Comparison of ENCODE assay signal across 12 cellular contexts in genomic region chr3:33057320-33058298, GRCh38. TPM values are rescaled to one million over a fixed set of nuclear protein-coding genes. Genes with fewer than 3 reads are reported as not detected.
DNase-seq lines count a peak whose midpoint lies in the region; ATAC-seq and TF ChIP-seq lines count a peak whose summit lies in the region.
"Had no signal": no experiment of that assay in that cellular context is flagged by ENCODE, and none has a peak within 500 bp of the region (broad histone marks: within the 10 kb centered on the region; RNA-seq: fewer than 3 reads in every experiment).

No MANE protein-coding gene starts in this region.

- TF ChIP-seq CTCF in natural killer cell (IDR thresholded peaks at IDR 0.05) = no peak
- TF ChIP-seq CTCF in mesothelial cell of epicardium (IDR thresholded peaks at IDR 0.05; ENCODE audit: unreplicated experiment) = no peak

- no peak for ATAC-seq in natural killer cell treated with Interleukin-12 subunit alpha and Interleukin-12 subunit beta and Interleukin-15 and Interleukin-18, amount 100 ng/mL, for 72 hours
- ATAC-seq in natural killer cell (no peak), HG02973 (IDR thresholded peaks at IDR 0.05; ENCODE audit: unreplicated experiment) (peak; percentile 45)
- ATAC-seq: mucosa of descending colon had no signal

- H3K27ac Mint-ChIP-seq in natural killer cell treated with Interleukin-12 subunit alpha and Interleukin-12 subunit beta and Interleukin-15 and Interleukin-18, amount 100 ng/mL, for 72 hours = peak overlapping the region; percentile 24 to 28
- H3K27ac Mint-ChIP-seq in natural killer cell = no peak overlapping the region
- H3K27ac Mint-ChIP-seq in activated T-helper 2 cell treated with anti-CD3 and anti-CD28 coated beads, Interferon-gamma antibody, Interleukin-2, Interleukin-4, amounts not matched to agents 10 μg/mL and 5 μg/mL and 100 μg/mL, durations not matched to agents 14 hours and 24 hours and 36 hours = peak overlapping the region; percentile 42
- H3K27ac Mint-ChIP-seq in mesothelial cell of epicardium = no peak overlapping the region
- H3K27ac Mint-ChIP-seq: activated T-cell treated with anti-CD3 and anti-CD28 coated beads, Interleukin-2, amount 50 U/mL, for 24 hours had no signal

- peak overlapping the region; percentile 8 for H3K4me3 Mint-ChIP-seq in natural killer cell treated with Interleukin-12 subunit alpha and Interleukin-12 subunit beta and Interleukin-15 and Interleukin-18, amount 100 ng/mL, for 72 hours
- H3K4me3 Mint-ChIP-seq in natural killer cell (no peak overlapping the region), mesothelial cell of epicardium (no peak overlapping the region)
- no peak overlapping the region for H3K4me3 Mint-ChIP-seq in activated T-helper 2 cell treated with anti-CD3 and anti-CD28 coated beads, Interferon-gamma antibody, Interleukin-2, Interleukin-4, amounts not matched to agents 10 μg/mL and 5 μg/mL and 100 μg/mL, durations not matched to agents 14 hours and 24 hours and 36 hours (ENCODE audit: low read depth)
- H3K4me3 Mint-ChIP-seq: activated T-cell treated with anti-CD3 and anti-CD28 coated beads, Interleukin-2, amount 50 U/mL, for 24 hours had no signal

- H3K27me3 Mint-ChIP-seq in natural killer cell treated with Interleukin-12 subunit alpha and Interleukin-12 subunit beta and Interleukin-15 and Interleukin-18, amount 100 ng/mL, for 72 hours = no peaks in the 10 kb centered on the region
- H3K27me3 Mint-ChIP-seq in natural killer cell (ENCODE audit: low read depth in 2 of 2) (no peaks in the 10 kb centered on the region), mesothelial cell of epicardium (ENCODE audit: low read depth) (no peaks in the 10 kb centered on the region)
- H3K27me3 Mint-ChIP-seq in activated T-helper 2 cell treated with anti-CD3 and anti-CD28 coated beads, Interferon-gamma antibody, Interleukin-2, Interleukin-4, amounts not matched to agents 10 μg/mL and 5 μg/mL and 100 μg/mL, durations not matched to agents 14 hours and 24 hours and 36 hours (ENCODE audit: low read depth) = no peaks in the 10 kb centered on the region
- H3K27me3 Mint-ChIP-seq: activated T-cell treated with anti-CD3 and anti-CD28 coated beads, Interleukin-2, amount 50 U/mL, for 24 hours had no signal

- intact Hi-C loops in natural killer cell (cut with micrococcal nuclease) = no loop called here
- intact Hi-C loops in activated T-helper 2 cell treated with anti-CD3 and anti-CD28 coated beads, Interferon-gamma antibody, Interleukin-2, Interleukin-4, amounts not matched to agents 10 μg/mL and 5 μg/mL and 100 μg/mL, durations not matched to agents 14 hours and 24 hours and 36 hours (cut with micrococcal nuclease) = no loop called here

- peaks cover 20% of the 10 kb centered on the region for H3K36me3 Mint-ChIP-seq in natural killer cell treated with Interleukin-12 subunit alpha and Interleukin-12 subunit beta and Interleukin-15 and Interleukin-18, amount 100 ng/mL, for 72 hours
- H3K36me3 Mint-ChIP-seq in natural killer cell = no peaks in the 10 kb centered on the region
- peaks cover 83% of the 10 kb centered on the region for H3K36me3 Mint-ChIP-seq in activated T-helper 2 cell treated with anti-CD3 and anti-CD28 coated beads, Interferon-gamma antibody, Interleukin-2, Interleukin-4, amounts not matched to agents 10 μg/mL and 5 μg/mL and 100 μg/mL, durations not matched to agents 14 hours and 24 hours and 36 hours (ENCODE audit: low read depth)
- H3K36me3 Mint-ChIP-seq in mesothelial cell of epicardium = peaks cover 49% of the 10 kb centered on the region

- no peaks in the 10 kb centered on the region for H3K9me3 Mint-ChIP-seq in natural killer cell treated with Interleukin-12 subunit alpha and Interleukin-12 subunit beta and Interleukin-15 and Interleukin-18, amount 100 ng/mL, for 72 hours
- H3K9me3 Mint-ChIP-seq in natural killer cell (no peaks in the 10 kb centered on the region), mesothelial cell of epicardium (no peaks in the 10 kb centered on the region)
- peaks cover 4% of the 10 kb centered on the region for H3K9me3 Mint-ChIP-seq in activated T-helper 2 cell treated with anti-CD3 and anti-CD28 coated beads, Interferon-gamma antibody, Interleukin-2, Interleukin-4, amounts not matched to agents 10 μg/mL and 5 μg/mL and 100 μg/mL, durations not matched to agents 14 hours and 24 hours and 36 hours

- H3K4me1 Mint-ChIP-seq in natural killer cell treated with Interleukin-12 subunit alpha and Interleukin-12 subunit beta and Interleukin-15 and Interleukin-18, amount 100 ng/mL, for 72 hours (ENCODE audit: low read depth in 2 of 2) = peaks cover 25 to 45% of the 10 kb centered on the region in 2 donors
- H3K4me1 Mint-ChIP-seq in natural killer cell = peaks cover 19 to 28% of the 10 kb centered on the region in 2 donors
- H3K4me1 Mint-ChIP-seq in activated T-helper 2 cell treated with anti-CD3 and anti-CD28 coated beads, Interferon-gamma antibody, Interleukin-2, Interleukin-4, amounts not matched to agents 10 μg/mL and 5 μg/mL and 100 μg/mL, durations not matched to agents 14 hours and 24 hours and 36 hours (ENCODE audit: low read depth) = peaks cover 73% of the 10 kb centered on the region
- peaks cover 6% of the 10 kb centered on the region for H3K4me1 Mint-ChIP-seq in mesothelial cell of epicardium

- no peak for DNase-seq in natural killer cell treated with Interleukin-12 subunit alpha and Interleukin-12 subunit beta and Interleukin-15 and Interleukin-18, amount 100 ng/mL, for 72 hours (ENCODE audit: low spot score)
- DNase-seq in natural killer cell = no peak
- no peak for DNase-seq in activated T-helper 2 cell treated with anti-CD3 and anti-CD28 coated beads, Interferon-gamma antibody, Interleukin-2, Interleukin-4, amounts not matched to agents 10 μg/mL and 5 μg/mL and 100 μg/mL, durations not matched to agents 14 hours and 24 hours and 36 hours (ENCODE audit: low spot score)
- DNase-seq in NOMO-1 treated with DMSO at 0.1 percent for 48 hours (lab: John Stamatoyannopoulos, UW; ENCODE audit: unreplicated experiment) = no peak
- no peak for DNase-seq in stimulated activated CD4-positive, alpha-beta T cell treated with anti-CD3 and anti-CD28 coated beads, Interleukin-12 subunit alpha, Interleukin-12 subunit beta, amount 100 ng/mL, for 4 hours
- no peak for DNase-seq in NCI-H146 (lab: John Stamatoyannopoulos, UW)
- DNase-seq in mesothelial cell of epicardium (ENCODE audit: low spot score in 2 of 2, unreplicated experiment in 2 of 2) = no peak
- DNase-seq: activated T-cell treated with anti-CD3 and anti-CD28 coated beads, Interleukin-2, amount 50 U/mL, for 24 hours; anterior cingulate cortex; DND-41; mucosa of descending colon had no signal

RNA-seq across cellular contexts. Expression of gene GLB1, which starts 39.3 kb away (rescaled TPM):
- total RNA-seq in natural killer cell treated with Interleukin-12 subunit alpha and Interleukin-12 subunit beta and Interleukin-15 and Interleukin-18, amount 100 ng/mL, for 72 hours = 10 to 100 TPM; 70.8 to 71.7 TPM
- total RNA-seq in natural killer cell (10 to 100 TPM; 27.6 to 39.3 (median 35.2) TPM), mesothelial cell of epicardium (79.9 to 83.8 TPM (median 82.1 TPM) in 3 replicates)
- 60.3 and 60.8 TPM in 2 replicates for total RNA-seq in activated T-helper 2 cell treated with anti-CD3 and anti-CD28 coated beads, Interferon-gamma antibody, Interleukin-2, Interleukin-4, amounts not matched to agents 10 μg/mL and 5 μg/mL and 100 μg/mL, durations not matched to agents 14 hours and 24 hours and 36 hours

RNA-seq across cellular contexts. Expression of gene TMPPE, which starts 39.3 kb away (rescaled TPM):
- 10 to 100 TPM; 14.4 to 14.5 TPM for total RNA-seq in natural killer cell treated with Interleukin-12 subunit alpha and Interleukin-12 subunit beta and Interleukin-15 and Interleukin-18, amount 100 ng/mL, for 72 hours
- total RNA-seq in natural killer cell = 10 to 100 TPM in 2 of 3 donors, 1 to 10 TPM in 1; 8.8 to 12.6 (median 12.0) TPM
- total RNA-seq in activated T-helper 2 cell treated with anti-CD3 and anti-CD28 coated beads, Interferon-gamma antibody, Interleukin-2, Interleukin-4, amounts not matched to agents 10 μg/mL and 5 μg/mL and 100 μg/mL, durations not matched to agents 14 hours and 24 hours and 36 hours = 14.9 and 15.8 TPM in 2 replicates
- 8.5 to 9.4 TPM (median 9.0 TPM) in 3 replicates for total RNA-seq in mesothelial cell of epicardium

RNA-seq across cellular contexts. Expression of gene CRTAP, which starts 56.2 kb away (rescaled TPM):
- total RNA-seq in natural killer cell treated with Interleukin-12 subunit alpha and Interleukin-12 subunit beta and Interleukin-15 and Interleukin-18, amount 100 ng/mL, for 72 hours = 10 to 100 TPM; 14.9 to 19.5 TPM
- total RNA-seq in natural killer cell (10 to 100 TPM; 32.4 to 38.2 (median 37.9) TPM), mesothelial cell of epicardium (177 to 189 TPM (median 179 TPM) in 3 replicates)
- total RNA-seq in activated T-helper 2 cell treated with anti-CD3 and anti-CD28 coated beads, Interferon-gamma antibody, Interleukin-2, Interleukin-4, amounts not matched to agents 10 μg/mL and 5 μg/mL and 100 μg/mL, durations not matched to agents 14 hours and 24 hours and 36 hours = 51.9 and 55.9 TPM in 2 replicates

Comparison
In these comparisons a context has a peak if more than half of its experiments do, and no peak if none do; other contexts are left out.
1. H3K27ac Mint-ChIP-seq: peak in natural killer cell treated with Interleukin-12 subunit alpha and Interleukin-12 subunit beta and Interleukin-15 and Interleukin-18, amount 100 ng/mL, for 72 hours (2 of 2) and activated T-helper 2 cell treated with anti-CD3 and anti-CD28 coated beads, Interferon-gamma antibody, Interleukin-2, Interleukin-4, amounts not matched to agents 10 μg/mL and 5 μg/mL and 100 μg/mL, durations not matched to agents 14 hours and 24 hours and 36 hours (single experiment); none in natural killer cell (0 of 2) and mesothelial cell of epicardium (single experiment).